In genomic region chr5:86008704-86009103, GRCh38 we compare ENCODE assay signal across 8 cellular contexts.
"Had no signal": no experiment of that assay in that cellular context is flagged by ENCODE, and none has a peak within 500 bp of the region (broad histone marks: within the 10 kb centered on the region; RNA-seq: fewer than 3 reads in every experiment).

No MANE protein-coding gene starts in this region.

- H3K4me3 ChIP-seq: GM12878 had no signal

- FAIRE-seq: G401.6, GM12878, GM12891, GM12892, GM18507, GM19239 had no signal

- DNase-seq: GDM1, GF-D8 had no signal

- ATAC-seq: GM12878 had no signal
